Comparison of ENCODE assay signal across 1 cellular context in the genomic region with DNA sequence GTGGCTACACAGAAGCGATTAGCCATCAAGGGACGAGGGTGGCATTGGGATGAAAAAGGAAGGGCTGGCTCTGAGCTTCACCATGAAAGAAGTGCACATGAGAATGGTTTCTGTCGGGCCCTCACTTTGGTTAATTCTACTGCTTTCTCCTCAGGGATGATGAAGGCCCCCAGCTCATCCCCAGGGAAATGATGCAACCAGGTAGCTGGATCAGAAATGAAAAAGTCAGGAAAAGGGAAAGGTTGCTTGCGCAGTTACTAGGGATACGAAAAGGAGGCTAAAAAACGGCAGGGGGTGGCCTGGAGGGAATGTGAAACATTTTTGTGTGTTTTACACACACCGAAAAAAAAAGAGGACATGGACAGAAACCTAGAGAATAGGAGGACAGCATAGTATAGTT.
TF ChIP-seq lines count a peak whose summit lies in the region.

No MANE protein-coding gene starts in this region.

TF ChIP-seq in HEK293, 187 proteins besides CTCF, POLR2A, EP300 and RAD21 (continued from another document):
- TF ChIP-seq, protein P1, sequence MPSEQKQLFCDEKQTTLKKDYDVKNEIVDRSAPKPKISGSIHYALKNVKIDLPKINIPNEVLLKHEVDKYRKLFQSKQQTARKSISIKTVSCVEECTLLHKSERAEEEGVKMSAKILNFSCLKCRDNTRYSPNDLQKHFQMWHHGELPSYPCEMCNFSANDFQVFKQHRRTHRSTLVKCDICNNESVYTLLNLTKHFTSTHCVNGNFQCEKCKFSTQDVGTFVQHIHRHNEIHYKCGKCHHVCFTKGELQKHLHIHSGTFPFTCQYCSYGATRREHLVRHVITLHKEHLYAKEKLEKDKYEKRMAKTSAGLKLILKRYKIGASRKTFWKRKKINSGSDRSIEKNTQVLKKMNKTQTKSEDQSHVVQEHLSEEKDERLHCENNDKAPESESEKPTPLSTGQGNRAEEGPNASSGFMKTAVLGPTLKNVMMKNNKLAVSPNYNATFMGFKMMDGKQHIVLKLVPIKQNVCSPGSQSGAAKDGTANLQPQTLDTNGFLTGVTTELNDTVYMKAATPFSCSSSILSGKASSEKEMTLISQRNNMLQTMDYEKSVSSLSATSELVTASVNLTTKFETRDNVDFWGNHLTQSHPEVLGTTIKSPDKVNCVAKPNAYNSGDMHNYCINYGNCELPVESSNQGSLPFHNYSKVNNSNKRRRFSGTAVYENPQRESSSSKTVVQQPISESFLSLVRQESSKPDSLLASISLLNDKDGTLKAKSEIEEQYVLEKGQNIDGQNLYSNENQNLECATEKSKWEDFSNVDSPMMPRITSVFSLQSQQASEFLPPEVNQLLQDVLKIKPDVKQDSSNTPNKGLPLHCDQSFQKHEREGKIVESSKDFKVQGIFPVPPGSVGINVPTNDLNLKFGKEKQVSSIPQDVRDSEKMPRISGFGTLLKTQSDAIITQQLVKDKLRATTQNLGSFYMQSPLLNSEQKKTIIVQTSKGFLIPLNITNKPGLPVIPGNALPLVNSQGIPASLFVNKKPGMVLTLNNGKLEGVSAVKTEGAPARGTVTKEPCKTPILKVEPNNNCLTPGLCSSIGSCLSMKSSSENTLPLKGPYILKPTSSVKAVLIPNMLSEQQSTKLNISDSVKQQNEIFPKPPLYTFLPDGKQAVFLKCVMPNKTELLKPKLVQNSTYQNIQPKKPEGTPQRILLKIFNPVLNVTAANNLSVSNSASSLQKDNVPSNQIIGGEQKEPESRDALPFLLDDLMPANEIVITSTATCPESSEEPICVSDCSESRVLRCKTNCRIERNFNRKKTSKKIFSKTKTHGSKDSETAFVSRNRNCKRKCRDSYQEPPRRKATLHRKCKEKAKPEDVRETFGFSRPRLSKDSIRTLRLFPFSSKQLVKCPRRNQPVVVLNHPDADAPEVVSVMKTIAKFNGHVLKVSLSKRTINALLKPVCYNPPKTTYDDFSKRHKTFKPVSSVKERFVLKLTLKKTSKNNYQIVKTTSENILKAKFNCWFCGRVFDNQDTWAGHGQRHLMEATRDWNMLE (tag by site-specific recombination; conservative IDR thresholded peaks at IDR 0.05; ENCODE audit: low read depth), result no peak
- TF ChIP-seq ZNF335 (tag by site-specific recombination; conservative IDR thresholded peaks at IDR 0.05) (0 out of 2 replicates have a peak, but pooled peaks have one; percentile 1), FEZF1 (tag by site-specific recombination; IDR thresholded peaks at IDR 0.05) (no peak)
